Comparison of ENCODE assay signal across 1 cellular context in the genomic region with DNA sequence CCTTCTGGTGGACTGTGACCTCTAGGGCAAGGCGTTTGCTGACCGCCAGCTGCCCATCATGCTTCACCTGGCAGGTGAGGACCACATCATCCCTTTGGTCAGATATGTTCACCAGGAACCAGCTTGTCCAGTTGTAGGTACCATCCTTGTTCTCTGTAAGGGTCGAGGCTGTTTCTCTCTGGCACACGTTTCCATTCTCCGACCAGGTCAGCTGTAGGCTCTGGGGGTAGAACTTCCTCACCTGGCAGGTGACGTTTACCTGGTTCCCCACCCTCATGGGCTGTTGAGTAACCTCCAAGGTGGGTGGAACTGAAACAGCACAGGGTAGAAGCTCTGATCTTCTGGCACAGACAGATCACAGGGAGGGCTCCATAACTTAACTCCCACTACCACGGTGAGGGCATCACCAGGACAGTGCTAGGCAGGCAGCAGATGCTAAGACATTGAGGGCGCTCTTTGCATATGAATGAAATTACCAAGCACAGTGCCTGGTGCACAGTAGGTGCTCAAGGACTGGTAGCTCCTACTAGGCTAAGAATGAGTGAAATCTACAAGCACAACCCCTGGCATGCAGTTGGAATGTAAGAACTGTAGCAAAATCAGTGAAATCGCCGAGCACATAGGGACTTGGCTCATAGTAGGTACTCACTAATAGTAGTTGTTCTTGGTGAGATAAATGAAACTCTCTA.
TF ChIP-seq lines count a peak whose summit lies in the region.

No MANE protein-coding gene starts in this region.

TF ChIP-seq in GM23338, 12 proteins besides CTCF, POLR2A, EP300 and RAD21 (continued from another document):
- TF ChIP-seq, protein P1, sequence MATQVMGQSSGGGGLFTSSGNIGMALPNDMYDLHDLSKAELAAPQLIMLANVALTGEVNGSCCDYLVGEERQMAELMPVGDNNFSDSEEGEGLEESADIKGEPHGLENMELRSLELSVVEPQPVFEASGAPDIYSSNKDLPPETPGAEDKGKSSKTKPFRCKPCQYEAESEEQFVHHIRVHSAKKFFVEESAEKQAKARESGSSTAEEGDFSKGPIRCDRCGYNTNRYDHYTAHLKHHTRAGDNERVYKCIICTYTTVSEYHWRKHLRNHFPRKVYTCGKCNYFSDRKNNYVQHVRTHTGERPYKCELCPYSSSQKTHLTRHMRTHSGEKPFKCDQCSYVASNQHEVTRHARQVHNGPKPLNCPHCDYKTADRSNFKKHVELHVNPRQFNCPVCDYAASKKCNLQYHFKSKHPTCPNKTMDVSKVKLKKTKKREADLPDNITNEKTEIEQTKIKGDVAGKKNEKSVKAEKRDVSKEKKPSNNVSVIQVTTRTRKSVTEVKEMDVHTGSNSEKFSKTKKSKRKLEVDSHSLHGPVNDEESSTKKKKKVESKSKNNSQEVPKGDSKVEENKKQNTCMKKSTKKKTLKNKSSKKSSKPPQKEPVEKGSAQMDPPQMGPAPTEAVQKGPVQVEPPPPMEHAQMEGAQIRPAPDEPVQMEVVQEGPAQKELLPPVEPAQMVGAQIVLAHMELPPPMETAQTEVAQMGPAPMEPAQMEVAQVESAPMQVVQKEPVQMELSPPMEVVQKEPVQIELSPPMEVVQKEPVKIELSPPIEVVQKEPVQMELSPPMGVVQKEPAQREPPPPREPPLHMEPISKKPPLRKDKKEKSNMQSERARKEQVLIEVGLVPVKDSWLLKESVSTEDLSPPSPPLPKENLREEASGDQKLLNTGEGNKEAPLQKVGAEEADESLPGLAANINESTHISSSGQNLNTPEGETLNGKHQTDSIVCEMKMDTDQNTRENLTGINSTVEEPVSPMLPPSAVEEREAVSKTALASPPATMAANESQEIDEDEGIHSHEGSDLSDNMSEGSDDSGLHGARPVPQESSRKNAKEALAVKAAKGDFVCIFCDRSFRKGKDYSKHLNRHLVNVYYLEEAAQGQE (IDR thresholded peaks at IDR 0.05; ENCODE audit: unreplicated experiment), result no peak
